Comparison of ENCODE assay signal across 13 cellular contexts in genomic region chr6:31358302-31358701, GRCh38. TPM values are rescaled to one million over a fixed set of nuclear protein-coding genes. Genes with fewer than 3 reads are reported as not detected.
DNase-seq lines count a peak whose midpoint lies in the region; ATAC-seq and TF ChIP-seq lines count a peak whose summit lies in the region.
"Had no signal": no experiment of that assay in that cellular context is flagged by ENCODE, and none has a peak within 500 bp of the region (broad histone marks: within the 10 kb centered on the region; RNA-seq: fewer than 3 reads in every experiment).

No MANE protein-coding gene starts in this region.

- H3K27ac Mint-ChIP-seq in CD4-positive, alpha-beta memory T cell: peak overlapping the region; percentile 100
- H3K27ac Mint-ChIP-seq in HFFc6 (no peak overlapping the region), nephron (no peak overlapping the region)
- peak overlapping the region; percentile 99 for H3K27ac Mint-ChIP-seq in activated naive CD8-positive, alpha-beta T cell treated with anti-CD3 and anti-CD28 coated beads for 36 hours

- peak overlapping the region; percentile 36 to 68 for H3K4me3 ChIP-seq in CD4-positive, alpha-beta memory T cell (ENCODE audit: low read length in 2 of 2)

- H3K9me3 Mint-ChIP-seq in CD4-positive, alpha-beta memory T cell: peaks cover 0 to 12% (median 0%) of the 10 kb centered on the region in 8 donors
- 0 out of 2 replicates have a peak, but pooled peaks cover 4% of the 10 kb centered on the region for H3K9me3 Mint-ChIP-seq in HFFc6
- peaks cover 7% of the 10 kb centered on the region for H3K9me3 Mint-ChIP-seq in activated naive CD8-positive, alpha-beta T cell treated with anti-CD3 and anti-CD28 coated beads for 36 hours
- peaks cover 3% of the 10 kb centered on the region for H3K9me3 Mint-ChIP-seq in nephron

- POLR2A ChIA-PET in CD4-positive, alpha-beta memory T cell (lab: Charles Lee; ENCODE audit: partially characterized antibody): interaction anchor here (0.9 to 21.6 kb wide), 11 partner anchors 8 to 219 kb away, joined by 3 to 517 read pairs (median 3); partner anchors contain the start of gene PSORS1C2

- H3K27me3 ChIP-seq in CD4-positive, alpha-beta memory T cell (ENCODE audit: insufficient read depth, low read length): no peaks in the 10 kb centered on the region

- H3K36me3 Mint-ChIP-seq in CD4-positive, alpha-beta memory T cell: peaks cover 30 to 38% of the 10 kb centered on the region in 2 donors
- H3K36me3 Mint-ChIP-seq in HFFc6 (ENCODE audit: low read depth): no peaks in the 10 kb centered on the region
- peaks cover 41% of the 10 kb centered on the region for H3K36me3 Mint-ChIP-seq in activated naive CD8-positive, alpha-beta T cell treated with anti-CD3 and anti-CD28 coated beads for 36 hours
- no peaks in the 10 kb centered on the region for H3K36me3 Mint-ChIP-seq in nephron (ENCODE audit: low read depth)

- TF ChIP-seq CTCF in HFFc6 (IDR thresholded peaks at IDR 0.05): no peak
- no peak for TF ChIP-seq CTCF in nephron (IDR thresholded peaks at IDR 0.05; ENCODE audit: unreplicated experiment in 3 of 3)

- CTCF ChIA-PET in CD4-positive, alpha-beta memory T cell (lab: Charles Lee; ENCODE audit: partially characterized antibody): interaction anchor here (1.0 to 3.5 kb wide), 2 partner anchors 8 to 162 kb away, joined by 5 to 14 read pairs; no protein-coding TSS in a partner anchor

- H3K4me1 ChIP-seq in CD4-positive, alpha-beta memory T cell (ENCODE audit: insufficient read depth, low read length): peaks cover 46% of the 10 kb centered on the region

- peak overlapping the region; percentile 99 for H3K27ac ChIP-seq in CD4-positive, alpha-beta memory T cell (ENCODE audit: low read depth, low read length)

- intact Hi-C loops in CD4-positive, alpha-beta memory T cell (cut with micrococcal nuclease): no loop called here

- peaks cover 31 to 69% (median 42%) of the 10 kb centered on the region in 4 donors for H3K4me1 Mint-ChIP-seq in CD4-positive, alpha-beta memory T cell
- H3K4me1 Mint-ChIP-seq in HFFc6 (ENCODE audit: low read depth) (peaks cover 6% of the 10 kb centered on the region; the same call in 1 of the 2 replicates), nephron (no peaks in the 10 kb centered on the region)
- peaks cover 39% of the 10 kb centered on the region for H3K4me1 Mint-ChIP-seq in activated naive CD8-positive, alpha-beta T cell treated with anti-CD3 and anti-CD28 coated beads for 36 hours

- H3K27me3 Mint-ChIP-seq in CD4-positive, alpha-beta memory T cell: peaks cover 1% of the 10 kb centered on the region in 2 donors
- H3K27me3 Mint-ChIP-seq in HFFc6 (ENCODE audit: insufficient read depth) (peaks cover 33% of the 10 kb centered on the region), nephron (ENCODE audit: low read depth) (peaks cover 96% of the 10 kb centered on the region)
- peaks cover 4% of the 10 kb centered on the region for H3K27me3 Mint-ChIP-seq in activated naive CD8-positive, alpha-beta T cell treated with anti-CD3 and anti-CD28 coated beads for 36 hours

- peaks cover 27% of the 10 kb centered on the region for H3K36me3 ChIP-seq in CD4-positive, alpha-beta memory T cell (ENCODE audit: insufficient read depth, low read length)

- H3K4me3 Mint-ChIP-seq in CD4-positive, alpha-beta memory T cell: peak overlapping the region; percentile 97 to 99 (median 99)
- H3K4me3 Mint-ChIP-seq in HFFc6 (peak overlapping the region; percentile 80; the same call in 1 of the 2 replicates), nephron (peak overlapping the region; percentile 38 to 84 (median 80))
- H3K4me3 Mint-ChIP-seq in activated naive CD8-positive, alpha-beta T cell treated with anti-CD3 and anti-CD28 coated beads for 36 hours: peak overlapping the region; percentile 95

- DNase-seq in CD4-positive, alpha-beta memory T cell: no peak
- no peak for DNase-seq in HFFc6
- DNase-seq in activated naive CD8-positive, alpha-beta T cell treated with anti-CD3 and anti-CD28 coated beads for 36 hours: no peak
- DNase-seq: amygdala, islet precursor cell, NCI-H1048, NCI-H2227 treated with DMSO at 0.1 percent for 48 hours, PC-3 had no signal

- ATAC-seq in GM19023 (IDR thresholded peaks at IDR 0.05; ENCODE audit: unreplicated experiment) (no peak), HG03135 (IDR thresholded peaks at IDR 0.05; ENCODE audit: unreplicated experiment) (no peak), GM21786 (IDR thresholded peaks at IDR 0.05; ENCODE audit: unreplicated experiment) (no peak), GM21529 (IDR thresholded peaks at IDR 0.05; ENCODE audit: unreplicated experiment) (no peak)
- ATAC-seq: PC-3 had no signal

- no peaks in the 10 kb centered on the region for H3K9me3 ChIP-seq in CD4-positive, alpha-beta memory T cell (ENCODE audit: control insufficient read depth in 1 of 2, low read length in 2 of 2)

RNA-seq across cellular contexts. Expression of gene HLA-B, which starts 1.3 kb away (rescaled TPM):
- 1,000 to 10,000 TPM; 5,565 to 5,762 TPM for total RNA-seq in CD4-positive, alpha-beta memory T cell
- polyA plus RNA-seq in CD4-positive, alpha-beta memory T cell: 1,000 to 10,000 TPM; 6,650 to 9,105 TPM
- total RNA-seq in HFFc6 (2021; fragmentation: NEBNext Ultra II Directional; extraction: Animal tissue kit (Norgen Biotek cat#: 25700)): 100 to 1,000 TPM in 4 of 6 experiments, 10 to 100 TPM in 2; 74.1 to 178 (median 162) TPM
- 1,000 to 10,000 TPM; 2,753 to 2,773 TPM for total RNA-seq in activated naive CD8-positive, alpha-beta T cell treated with anti-CD3 and anti-CD28 coated beads for 36 hours

RNA-seq across cellular contexts. Expression of gene MICA, which starts 45.1 kb away (rescaled TPM):
- total RNA-seq in CD4-positive, alpha-beta memory T cell: 10 to 100 TPM; 18.5 to 21.2 TPM
- polyA plus RNA-seq in CD4-positive, alpha-beta memory T cell: 1 to 10 TPM; 3.5 to 5.4 TPM
- 10 to 100 TPM; 14.7 to 24.0 (median 17.7) TPM for total RNA-seq in HFFc6 (2021; fragmentation: NEBNext Ultra II Directional; extraction: Animal tissue kit (Norgen Biotek cat#: 25700))
- total RNA-seq in activated naive CD8-positive, alpha-beta T cell treated with anti-CD3 and anti-CD28 coated beads for 36 hours: 10 to 100 TPM; 10.5 to 11.3 TPM

Comparison
In these comparisons a context has a peak if more than half of its experiments do, and no peak if none do; other contexts are left out.
1. H3K27ac Mint-ChIP-seq: peak in CD4-positive, alpha-beta memory T cell (7 of 7) and activated naive CD8-positive, alpha-beta T cell treated with anti-CD3 and anti-CD28 coated beads for 36 hours (single experiment); none in HFFc6 (single experiment) and nephron (0 of 3).
2. RNA of gene HLA-B, which starts 1.3 kb away (total RNA-seq): 5,565 to 5,762 TPM in CD4-positive, alpha-beta memory T cell and 2,753 to 2,773 TPM in activated naive CD8-positive, alpha-beta T cell treated with anti-CD3 and anti-CD28 coated beads for 36 hours; 74.1 to 178 TPM in HFFc6; every median in the first group is over 10 times any median in the second.
3. Peak in every context shown above with its lines, with median percentiles within 50 percentile points of each other: H3K4me3 Mint-ChIP-seq.